Comparison of ENCODE assay signal across 1 cellular context in the genomic region with DNA sequence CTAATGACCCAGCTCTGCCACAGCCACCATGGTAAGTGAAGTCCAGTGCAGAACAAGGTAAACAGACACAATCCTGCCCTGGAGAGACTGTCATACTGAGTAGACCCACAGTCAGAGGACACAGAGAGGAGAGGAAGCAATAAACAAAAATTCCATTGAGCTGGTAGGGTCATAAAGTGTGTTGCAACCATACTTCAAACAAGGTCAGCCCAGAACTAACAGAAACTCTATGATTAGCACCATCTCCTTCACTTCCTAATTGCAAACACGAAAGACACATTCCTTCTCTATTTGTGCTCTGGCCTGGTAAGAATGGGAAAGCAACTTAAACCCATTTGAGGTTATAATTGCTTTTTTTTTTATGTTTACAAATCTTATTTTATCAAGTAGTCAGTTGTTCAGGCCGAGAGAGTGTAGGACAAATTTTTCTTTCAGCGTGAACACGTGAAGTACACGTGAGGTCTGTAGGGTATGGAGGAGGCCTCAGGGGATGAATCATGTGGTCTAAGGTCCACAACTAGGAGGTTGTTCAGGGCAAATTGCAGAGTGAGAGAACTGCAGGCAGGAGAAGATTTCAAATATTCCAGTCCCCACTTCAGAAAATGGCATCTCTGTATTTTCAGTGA.
TF ChIP-seq lines count a peak whose summit lies in the region.

No MANE protein-coding gene starts in this region.

TF ChIP-seq in HepG2, 621 proteins besides CTCF, POLR2A, EP300 and RAD21 (continued from another document):
- TF ChIP-seq NPAS2 (CRISPR knock-in tag; IDR thresholded peaks at IDR 0.05; ENCODE audit: borderline replicate concordance) (0 out of 2 replicates have a peak, but pooled peaks have one; percentile 82), ZNF253 (CRISPR knock-in tag; IDR thresholded peaks at IDR 0.05; ENCODE audit: borderline replicate concordance) (no peak), MAFG (CRISPR knock-in tag; IDR thresholded peaks at IDR 0.05) (no peak), ZNF567 (CRISPR knock-in tag; IDR thresholded peaks at IDR 0.05; ENCODE audit: borderline replicate concordance) (0 out of 2 replicates have a peak, but pooled peaks have one; percentile 71), ZNF605 (CRISPR knock-in tag; IDR thresholded peaks at IDR 0.05) (peak; percentile 96), JDP2 (CRISPR knock-in tag; IDR thresholded peaks at IDR 0.05; ENCODE audit: borderline replicate concordance) (peak; percentile 27; the same call in 1 of the 2 replicates), DPF2 (CRISPR knock-in tag; IDR thresholded peaks at IDR 0.05; ENCODE audit: borderline replicate concordance, low read depth) (peak; percentile 95), KMT2A (CRISPR knock-in tag; IDR thresholded peaks at IDR 0.05) (peak; percentile 73), ESRRA (CRISPR knock-in tag; IDR thresholded peaks at IDR 0.05; ENCODE audit: low read depth) (peak; percentile 92), ZNF652 (CRISPR knock-in tag; IDR thresholded peaks at IDR 0.05; ENCODE audit: borderline replicate concordance, low read depth) (peak; percentile 37), RXRB (CRISPR knock-in tag; IDR thresholded peaks at IDR 0.05; ENCODE audit: borderline replicate concordance) (peak; percentile 87), ZNF777 (CRISPR knock-in tag; IDR thresholded peaks at IDR 0.05) (peak; percentile 31; the same call in 1 of the 2 replicates)
- TF ChIP-seq, protein P1, sequence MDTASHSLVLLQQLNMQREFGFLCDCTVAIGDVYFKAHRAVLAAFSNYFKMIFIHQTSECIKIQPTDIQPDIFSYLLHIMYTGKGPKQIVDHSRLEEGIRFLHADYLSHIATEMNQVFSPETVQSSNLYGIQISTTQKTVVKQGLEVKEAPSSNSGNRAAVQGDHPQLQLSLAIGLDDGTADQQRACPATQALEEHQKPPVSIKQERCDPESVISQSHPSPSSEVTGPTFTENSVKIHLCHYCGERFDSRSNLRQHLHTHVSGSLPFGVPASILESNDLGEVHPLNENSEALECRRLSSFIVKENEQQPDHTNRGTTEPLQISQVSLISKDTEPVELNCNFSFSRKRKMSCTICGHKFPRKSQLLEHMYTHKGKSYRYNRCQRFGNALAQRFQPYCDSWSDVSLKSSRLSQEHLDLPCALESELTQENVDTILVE (CRISPR knock-in tag; IDR thresholded peaks at IDR 0.05), result peak; percentile 95
- TF ChIP-seq, protein P2, sequence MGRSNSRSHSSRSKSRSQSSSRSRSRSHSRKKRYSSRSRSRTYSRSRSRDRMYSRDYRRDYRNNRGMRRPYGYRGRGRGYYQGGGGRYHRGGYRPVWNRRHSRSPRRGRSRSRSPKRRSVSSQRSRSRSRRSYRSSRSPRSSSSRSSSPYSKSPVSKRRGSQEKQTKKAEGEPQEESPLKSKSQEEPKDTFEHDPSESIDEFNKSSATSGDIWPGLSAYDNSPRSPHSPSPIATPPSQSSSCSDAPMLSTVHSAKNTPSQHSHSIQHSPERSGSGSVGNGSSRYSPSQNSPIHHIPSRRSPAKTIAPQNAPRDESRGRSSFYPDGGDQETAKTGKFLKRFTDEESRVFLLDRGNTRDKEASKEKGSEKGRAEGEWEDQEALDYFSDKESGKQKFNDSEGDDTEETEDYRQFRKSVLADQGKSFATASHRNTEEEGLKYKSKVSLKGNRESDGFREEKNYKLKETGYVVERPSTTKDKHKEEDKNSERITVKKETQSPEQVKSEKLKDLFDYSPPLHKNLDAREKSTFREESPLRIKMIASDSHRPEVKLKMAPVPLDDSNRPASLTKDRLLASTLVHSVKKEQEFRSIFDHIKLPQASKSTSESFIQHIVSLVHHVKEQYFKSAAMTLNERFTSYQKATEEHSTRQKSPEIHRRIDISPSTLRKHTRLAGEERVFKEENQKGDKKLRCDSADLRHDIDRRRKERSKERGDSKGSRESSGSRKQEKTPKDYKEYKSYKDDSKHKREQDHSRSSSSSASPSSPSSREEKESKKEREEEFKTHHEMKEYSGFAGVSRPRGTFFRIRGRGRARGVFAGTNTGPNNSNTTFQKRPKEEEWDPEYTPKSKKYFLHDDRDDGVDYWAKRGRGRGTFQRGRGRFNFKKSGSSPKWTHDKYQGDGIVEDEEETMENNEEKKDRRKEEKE (IDR thresholded peaks at IDR 0.05), result no peak
- TF ChIP-seq, protein P3, sequence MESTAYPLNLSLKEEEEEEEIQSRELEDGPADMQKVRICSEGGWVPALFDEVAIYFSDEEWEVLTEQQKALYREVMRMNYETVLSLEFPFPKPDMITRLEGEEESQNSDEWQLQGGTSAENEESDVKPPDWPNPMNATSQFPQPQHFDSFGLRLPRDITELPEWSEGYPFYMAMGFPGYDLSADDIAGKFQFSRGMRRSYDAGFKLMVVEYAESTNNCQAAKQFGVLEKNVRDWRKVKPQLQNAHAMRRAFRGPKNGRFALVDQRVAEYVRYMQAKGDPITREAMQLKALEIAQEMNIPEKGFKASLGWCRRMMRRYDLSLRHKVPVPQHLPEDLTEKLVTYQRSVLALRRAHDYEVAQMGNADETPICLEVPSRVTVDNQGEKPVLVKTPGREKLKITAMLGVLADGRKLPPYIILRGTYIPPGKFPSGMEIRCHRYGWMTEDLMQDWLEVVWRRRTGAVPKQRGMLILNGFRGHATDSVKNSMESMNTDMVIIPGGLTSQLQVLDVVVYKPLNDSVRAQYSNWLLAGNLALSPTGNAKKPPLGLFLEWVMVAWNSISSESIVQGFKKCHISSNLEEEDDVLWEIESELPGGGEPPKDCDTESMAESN (CRISPR knock-in tag; conservative IDR thresholded peaks at IDR 0.05), result peak; percentile 62; the same call in 1 of the 2 replicates
